21 cellular contexts compared by ENCODE assay signal in the genomic region with DNA sequence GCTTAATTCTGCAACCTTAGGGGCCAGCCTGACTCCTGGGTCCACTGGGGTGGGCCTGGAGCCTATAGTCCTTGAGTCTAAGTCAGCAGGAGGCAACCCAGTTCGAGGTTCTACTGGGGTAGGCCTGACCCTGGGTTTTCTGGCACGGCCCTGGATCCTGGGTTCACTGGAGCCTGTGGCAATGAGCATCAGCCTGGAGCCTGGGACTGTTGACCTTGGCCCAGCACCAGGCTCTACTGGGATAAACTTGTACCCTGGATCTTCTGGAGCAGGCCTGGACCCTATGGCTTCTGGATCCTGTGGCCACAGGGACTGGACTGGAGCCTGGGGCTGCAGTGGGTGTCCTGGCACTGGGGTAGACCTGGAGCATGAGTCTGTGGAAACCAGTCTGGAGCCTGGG.
DNase-seq lines count a peak whose midpoint lies in the region; ATAC-seq, FAIRE-seq and TF ChIP-seq lines count a peak whose summit lies in the region.
"Had no signal": no experiment of that assay in that cellular context is flagged by ENCODE, and none has a peak within 500 bp of the region (broad histone marks: within the 10 kb centered on the region; RNA-seq: fewer than 3 reads in every experiment).

No MANE protein-coding gene starts in this region.

- no peaks in the 10 kb centered on the region for H3K4me1 ChIP-seq in right lobe of liver
- H3K4me1 ChIP-seq in HepG2 (ENCODE audit: insufficient read depth, low read length), result no peaks in the 10 kb centered on the region
- peaks cover 0 to 24% (median 0%) of the 10 kb centered on the region in 3 donors for H3K4me1 ChIP-seq in gastroesophageal sphincter
- no peaks in the 10 kb centered on the region for H3K4me1 ChIP-seq in neuronal stem cell (ENCODE audit: control insufficient read depth in 2 of 2, insufficient read depth in 1 of 2, low read depth in 1 of 2, low read length in 2 of 2)
- no peaks in the 10 kb centered on the region for H3K4me1 ChIP-seq in upper lobe of right lung

- BruUV-seq in HepG2 (replicated peaks; lab: Mats Ljungman, UMichigan), result no TSS peak

- H2BK120ac ChIP-seq in neuronal stem cell (ENCODE audit: low read depth, low read length), result no peak overlapping the region

- TF ChIP-seq POLR2A in right lobe of liver (IDR thresholded peaks at IDR 0.05) (no peak), HepG2 (IDR thresholded peaks at IDR 0.05; ENCODE audit: insufficient read depth in 1 of 2, low read depth in 2 of 2, low read length in 2 of 2) (no peak), gastroesophageal sphincter (IDR thresholded peaks at IDR 0.05) (no peak)

- no peak overlapping the region for H2AFZ ChIP-seq in HepG2 (ENCODE audit: low read length)
- H2AFZ ChIP-seq in neuronal stem cell (ENCODE audit: low read length), result peak overlapping the region; percentile 27
- H2AFZ ChIP-seq: GM23338 had no signal

- no peaks in the 10 kb centered on the region for H3K79me2 ChIP-seq in HepG2 (ENCODE audit: insufficient read depth, low read length)

- H3K36me3 ChIP-seq in right lobe of liver (no peaks in the 10 kb centered on the region), HepG2 (replicated peaks in 1 of 2; ENCODE audit: control insufficient read depth in 1 of 2, insufficient read depth in 2 of 2, low read length in 2 of 2) (no peaks in the 10 kb centered on the region), gastroesophageal sphincter (no peaks in the 10 kb centered on the region), neuronal stem cell (replicated peaks in 1 of 2; ENCODE audit: control insufficient read depth in 2 of 2, insufficient read depth in 2 of 2, low read length in 2 of 2) (no peaks in the 10 kb centered on the region), upper lobe of right lung (no peaks in the 10 kb centered on the region)

- no peak for TF ChIP-seq RAD21 in HepG2 (CRISPR knock-in tag; IDR thresholded peaks at IDR 0.05)

- no peak overlapping the region for H3K4ac ChIP-seq in neuronal stem cell (ENCODE audit: low read length)

- TF ChIP-seq CTCF in right lobe of liver (IDR thresholded peaks at IDR 0.05), result no peak
- no peak for TF ChIP-seq CTCF in HepG2 (CRISPR knock-in tag; IDR thresholded peaks at IDR 0.05)
- TF ChIP-seq CTCF in gastroesophageal sphincter (IDR thresholded peaks at IDR 0.05), result no peak
- no peak for TF ChIP-seq CTCF in upper lobe of right lung (IDR thresholded peaks at IDR 0.05)

- H2BK5ac ChIP-seq in neuronal stem cell (ENCODE audit: low read length), result no peak overlapping the region

- WGBS in right lobe of liver (ENCODE audit: insufficient coverage, low coverage, low lambda C conversion rate, missing lambda C conversion rate), result no CpG with 5 or more reads among the region's 2 CpGs
- WGBS in HepG2 (ENCODE audit: low lambda C conversion rate), result 0% methylated on average over 1 of the region's 2 CpGs
- WGBS in gastroesophageal sphincter (ENCODE audit: low coverage in 1 of 2), 2 donors, result no CpG with 5 or more reads among the region's 2 CpGs
- no CpG with 5 or more reads among the region's 2 CpGs for WGBS in neuronal stem cell (ENCODE audit: extremely low coverage in 2 of 2, insufficient read length in 2 of 2, insufficient replicate concordance in 1 of 2), 2 donors

- no peak overlapping the region for H3K23ac ChIP-seq in neuronal stem cell (ENCODE audit: low read depth, low read length, poor library complexity)

- H2AK5ac ChIP-seq in neuronal stem cell (ENCODE audit: low read depth, low read length), result no peak overlapping the region

- FAIRE-seq in HepG2 (lab: Jason Lieb, UNC), result no peak
- FAIRE-seq: GM12878, GM19239, H54 had no signal

- H3K18ac ChIP-seq in neuronal stem cell (ENCODE audit: low read length), result peak overlapping the region; percentile 13

- in situ Hi-C loops in HepG2 (cut with HindIII; ENCODE audit: extremely low pct_ligation_motif_present, low pct_unique_long_range_greater_than_20kb), result no loop called here

- H3K4me2 ChIP-seq in HepG2 (ENCODE audit: low read depth, low read length), result no peak overlapping the region
- no peak overlapping the region for H3K4me2 ChIP-seq in neuronal stem cell (ENCODE audit: insufficient read depth, low read length, poor library complexity, severe bottlenecking)
- H3K4me2 ChIP-seq: GM23338 had no signal

- no peaks in the 10 kb centered on the region for H3K79me1 ChIP-seq in neuronal stem cell (ENCODE audit: low read depth, low read length)

- H3K27ac ChIP-seq in right lobe of liver, result no peak overlapping the region
- H3K27ac ChIP-seq in HepG2 (ENCODE audit: extremely low read length, insufficient read depth, low read length), result no peak overlapping the region
- no peak overlapping the region for H3K27ac ChIP-seq in gastroesophageal sphincter
- no peak overlapping the region for H3K27ac ChIP-seq in neuronal stem cell (replicated peaks; ENCODE audit: low read length)
- no peak overlapping the region for H3K27ac ChIP-seq in upper lobe of right lung

- TF ChIP-seq EP300 in HepG2 (IDR thresholded peaks at IDR 0.05; ENCODE audit: low read depth in 2 of 2, low read length in 2 of 2) (no peak), HepG2 (CRISPR knock-in tag; IDR thresholded peaks at IDR 0.05; ENCODE audit: borderline replicate concordance) (no peak), gastroesophageal sphincter (IDR thresholded peaks at IDR 0.05) (no peak)

- H3K4me3 ChIP-seq in right lobe of liver, result no peak overlapping the region
- H3K4me3 ChIP-seq in HepG2 (replicated peaks in 1 of 3; ENCODE audit: insufficient read depth in 1 of 3, low read depth in 2 of 3, low read length in 3 of 3), result no peak overlapping the region
- no peak overlapping the region for H3K4me3 ChIP-seq in gastroesophageal sphincter
- no peak overlapping the region for H3K4me3 ChIP-seq in neuronal stem cell (ENCODE audit: low read length in 2 of 2)
- no peak overlapping the region for H3K4me3 ChIP-seq in upper lobe of right lung
- H3K4me3 ChIP-seq: GM12878, GM23338 had no signal

- H2BK12ac ChIP-seq in neuronal stem cell (ENCODE audit: low read length), result no peak overlapping the region

- no peaks in the 10 kb centered on the region for H4K20me1 ChIP-seq in HepG2 (ENCODE audit: insufficient read depth, low read length)

- no peak overlapping the region for H4K91ac ChIP-seq in neuronal stem cell (ENCODE audit: low read depth, low read length, poor library complexity)

- H3K9ac ChIP-seq in HepG2 (ENCODE audit: insufficient read depth, low read depth, low read length), result no peak overlapping the region
- H3K9ac ChIP-seq in neuronal stem cell (ENCODE audit: low read depth, low read length, poor library complexity), result no peak overlapping the region

- intact Hi-C loops in right lobe of liver (cut with DNase I) (no loop called here), HepG2 (cut with micrococcal nuclease; ENCODE audit: unreplicated experiment) (no loop called here), upper lobe of right lung (cut with DNase I) (no loop called here)

- POLR2A ChIA-PET in HepG2 (lab: Yijun Ruan, JAX), result no interaction called here

- no peak overlapping the region for H3K14ac ChIP-seq in neuronal stem cell (ENCODE audit: low read length)

- CTCF ChIA-PET in HepG2 (lab: Yijun Ruan, JAX; ENCODE audit: low intra/inter-chr PET ratio, low total read pairs), result no interaction called here

- H4K8ac ChIP-seq in neuronal stem cell (ENCODE audit: low read depth, low read length), result no peak overlapping the region

- H3K27me3 ChIP-seq in right lobe of liver (no peaks in the 10 kb centered on the region), HepG2 (ENCODE audit: control insufficient read depth in 1 of 2, insufficient read depth in 2 of 2, low read length in 2 of 2) (no peaks in the 10 kb centered on the region; a peak in 1 of 5 replicates), gastroesophageal sphincter (no peaks in the 10 kb centered on the region), neuronal stem cell (ENCODE audit: control insufficient read depth in 3 of 3, insufficient read depth in 3 of 3, low read depth in 1 of 3, low read length in 3 of 3) (no peaks in the 10 kb centered on the region), upper lobe of right lung (no peaks in the 10 kb centered on the region)

- H3K9me3 ChIP-seq in right lobe of liver, result no peaks in the 10 kb centered on the region
- no peaks in the 10 kb centered on the region for H3K9me3 ChIP-seq in HepG2 (ENCODE audit: low read length)
- H3K9me3 ChIP-seq in gastroesophageal sphincter, result no peaks in the 10 kb centered on the region
- H3K9me3 ChIP-seq in neuronal stem cell (replicated peaks in 1 of 2; ENCODE audit: control insufficient read depth in 2 of 2, insufficient read depth in 1 of 2, low read depth in 1 of 2, low read length in 2 of 2), result no peaks in the 10 kb centered on the region
- H3K9me3 ChIP-seq in upper lobe of right lung, result no peaks in the 10 kb centered on the region

- peak overlapping the region; percentile 2 for H2BK15ac ChIP-seq in neuronal stem cell (ENCODE audit: low read length)

- ATAC-seq in right lobe of liver, result peak in 2 of 4 donors; percentile 45 to 74
- ATAC-seq in HepG2, result no peak
- ATAC-seq in gastroesophageal sphincter, result peak; percentile 22
- peak; percentile 15 for ATAC-seq in upper lobe of right lung
- no peak for ATAC-seq in GM21528 (IDR thresholded peaks at IDR 0.05; ENCODE audit: low FRiP score, unreplicated experiment)
- ATAC-seq: GM12878, GM23338 had no signal

- DNase-seq in right lobe of liver (peak in 2 of 3 donors; percentile 51 to 56), HepG2 (ENCODE audit: low spot score) (no peak), neuronal stem cell (ENCODE audit: low spot score) (no peak), upper lobe of right lung (no peak), kidney glomerular epithelial cell (lab: John Stamatoyannopoulos, UW) (no peak)
- no peak for DNase-seq in stimulated activated CD4-positive, alpha-beta T cell treated with anti-CD3 and anti-CD28 coated beads, Interleukin-2, amount 100 ng/mL, for 24 hours
- DNase-seq: C1 segment of cervical spinal cord; CD4-positive, CD25-positive, alpha-beta regulatory T cell; CD8-positive, alpha-beta memory T cell; COR-L47; DMS 273 treated with DMSO at 0.1 percent for 48 hours; DMS53; DND-41; EL; HCEC 1CT had no signal

TF ChIP-seq in HepG2, 621 proteins besides CTCF, POLR2A, EP300 and RAD21 (continues in another document):
- no peak for TF ChIP-seq PHB2 (IDR thresholded peaks at IDR 0.05; ENCODE audit: partially characterized antibody)
- TF ChIP-seq, protein P1, sequence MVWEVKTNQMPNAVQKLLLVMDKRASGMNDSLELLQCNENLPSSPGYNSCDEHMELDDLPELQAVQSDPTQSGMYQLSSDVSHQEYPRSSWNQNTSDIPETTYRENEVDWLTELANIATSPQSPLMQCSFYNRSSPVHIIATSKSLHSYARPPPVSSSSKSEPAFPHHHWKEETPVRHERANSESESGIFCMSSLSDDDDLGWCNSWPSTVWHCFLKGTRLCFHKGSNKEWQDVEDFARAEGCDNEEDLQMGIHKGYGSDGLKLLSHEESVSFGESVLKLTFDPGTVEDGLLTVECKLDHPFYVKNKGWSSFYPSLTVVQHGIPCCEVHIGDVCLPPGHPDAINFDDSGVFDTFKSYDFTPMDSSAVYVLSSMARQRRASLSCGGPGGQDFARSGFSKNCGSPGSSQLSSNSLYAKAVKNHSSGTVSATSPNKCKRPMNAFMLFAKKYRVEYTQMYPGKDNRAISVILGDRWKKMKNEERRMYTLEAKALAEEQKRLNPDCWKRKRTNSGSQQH (CRISPR knock-in tag; IDR thresholded peaks at IDR 0.05; ENCODE audit: low read depth), result no peak

Comparison
In these comparisons a context has a peak if more than half of its experiments do, and no peak if none do; other contexts are left out.
1. DNase-seq: peak in right lobe of liver (2 of 3); none in HepG2 (single experiment), neuronal stem cell (single experiment), upper lobe of right lung (single experiment), kidney glomerular epithelial cell (single experiment) and stimulated activated CD4-positive, alpha-beta T cell treated with anti-CD3 and anti-CD28 coated beads, Interleukin-2, amount 100 ng/mL, for 24 hours (0 of 2).
2. ATAC-seq: peak in gastroesophageal sphincter (single experiment) and upper lobe of right lung (single experiment); none in HepG2 (single experiment) and GM21528 (single experiment).